Comparison of ENCODE assay signal across 14 cellular contexts in the genomic region with DNA sequence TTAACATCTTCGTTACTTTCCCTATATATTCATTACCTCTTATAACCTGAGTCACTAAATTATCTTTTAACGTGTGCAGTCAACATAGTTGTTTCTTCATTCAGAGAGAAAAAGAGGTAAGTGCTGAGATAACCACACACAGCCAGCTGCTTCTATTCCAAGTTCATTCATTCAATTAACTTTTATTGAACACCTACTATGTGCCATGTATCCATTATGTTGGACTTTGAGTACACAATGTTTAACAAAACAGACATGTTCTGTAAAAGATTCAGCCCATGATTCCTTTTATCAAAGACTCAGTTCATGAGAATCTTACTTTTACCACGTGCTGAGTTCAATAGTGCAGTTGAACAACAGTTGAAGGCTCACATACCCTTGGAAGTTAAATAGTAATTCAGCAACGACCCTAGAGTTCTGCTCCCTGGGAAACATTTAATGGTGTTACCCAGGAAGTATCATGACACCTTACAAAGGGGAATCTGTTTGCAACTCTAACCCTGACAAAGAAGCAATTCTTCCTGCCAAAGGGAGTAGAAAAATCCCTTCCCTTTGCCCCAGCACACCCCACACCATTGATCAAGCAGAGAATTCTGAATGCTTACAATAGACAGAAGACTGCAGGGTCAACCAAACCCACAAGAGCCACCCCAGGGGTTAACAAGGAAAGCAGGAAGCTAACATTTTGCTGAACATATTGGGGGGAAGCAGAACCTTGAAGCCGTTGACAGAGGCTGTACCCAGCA.
"Had no signal": no experiment of that assay in that cellular context is flagged by ENCODE, and none has a peak within 500 bp of the region (broad histone marks: within the 10 kb centered on the region; RNA-seq: fewer than 3 reads in every experiment).

No MANE protein-coding gene starts in this region.

- H3K36me3 ChIP-seq: left ventricle myocardium inferior, stomach, upper lobe of left lung had no signal

- H3K27me3 ChIP-seq: stomach, testis, upper lobe of left lung had no signal

- H3K4me1 ChIP-seq: left ventricle myocardium inferior, stomach, testis, upper lobe of left lung had no signal

- ATAC-seq: activated CD4-positive, CD25-positive, alpha-beta regulatory T cell treated with anti-CD3 and anti-CD28 coated beads, Interleukin-2, amount 50 U/mL, for 24 hours; esophagus mucosa; natural killer cell treated with Interleukin-12 subunit alpha and Interleukin-12 subunit beta and Interleukin-15 and Interleukin-18, amount 100 ng/mL, for 72 hours had no signal

- DNase-seq: activated CD4-positive, alpha-beta memory T cell treated with anti-CD3 and anti-CD28 coated beads for 36 hours; activated CD8-positive, alpha-beta memory T cell treated with anti-CD3 and anti-CD28 coated beads, Interleukin-2, amount 50 U/mL, for 4 hours; activated naive CD8-positive, alpha-beta T cell treated with anti-CD3 and anti-CD28 coated beads for 36 hours; left ventricle myocardium inferior; stimulated activated CD4-positive, alpha-beta T cell treated with anti-CD3 and anti-CD28 coated beads, Interleukin-12 subunit alpha, Interleukin-12 subunit beta, amount 100 ng/mL, for 4 hours; stimulated activated CD4-positive, alpha-beta T cell treated with anti-CD3 and anti-CD28 coated beads, Interleukin-2, amount 100 ng/mL, for 24 hours; stomach; testis; upper lobe of left lung had no signal

- H3K27ac ChIP-seq: left ventricle myocardium inferior, SK-N-MC, stomach, testis, upper lobe of left lung had no signal

- FAIRE-seq: keratinocyte had no signal

- H3K4me3 ChIP-seq: left ventricle myocardium inferior, SK-N-MC, stomach, testis, upper lobe of left lung had no signal

- H3K9me3 ChIP-seq: left ventricle myocardium inferior, stomach, testis, upper lobe of left lung had no signal
